ENCODE assay signal across 24 cellular contexts in the genomic region with DNA sequence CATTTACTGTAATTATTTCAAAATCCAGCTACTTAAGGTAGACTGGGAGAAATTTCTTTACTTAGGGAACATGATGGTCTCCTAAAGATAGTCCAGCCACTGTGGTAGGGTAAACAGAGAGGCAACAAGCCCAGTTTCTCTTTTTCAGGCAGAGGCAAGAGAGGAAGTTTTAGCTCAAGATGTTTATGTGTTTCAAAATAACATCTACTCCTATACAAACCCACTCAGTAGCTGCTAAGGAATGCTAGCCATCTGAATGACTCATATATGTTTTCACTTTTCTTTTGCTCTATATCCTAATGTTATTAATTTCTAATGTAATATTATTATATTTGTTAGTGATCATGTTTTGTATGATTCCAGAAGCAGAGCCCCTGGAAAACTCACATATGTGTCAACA.
DNase-seq lines count a peak whose midpoint lies in the region; ATAC-seq, FAIRE-seq and TF ChIP-seq lines count a peak whose summit lies in the region.
"Had no signal": no experiment of that assay in that cellular context is flagged by ENCODE, and none has a peak within 500 bp of the region (broad histone marks: within the 10 kb centered on the region; RNA-seq: fewer than 3 reads in every experiment).

No MANE protein-coding gene starts in this region.

- POLR2A ChIA-PET in PC-3 (lab: Charles Lee; ENCODE audit: unreplicated experiment) = no interaction called here
- POLR2A ChIA-PET in endothelial cell of umbilical vein (lab: Charles Lee) = no interaction called here

- ATAC-seq in PC-3 = peak; percentile 55
- ATAC-seq in activated T-cell treated with anti-CD3 and anti-CD28 coated beads, Interleukin-2, amount 50 U/mL, for 72 hours (replicated peaks in 1 of 2) = no peak
- ATAC-seq: activated naive CD4-positive, alpha-beta T cell treated with anti-CD3 and anti-CD28 coated beads, Interleukin-2, amount 50 U/mL, for 72 hours; stimulated activated naive B cell treated with anti-CD40 and anti-IgM and Interleukin-4, amounts not matched to agents 10 μg/mL and 1 μg/mL and 100 μg/mL, for 72 hours had no signal

- H3F3A ChIP-seq in GM23248 (ENCODE audit: insufficient read depth) = peaks cover 20% of the 10 kb centered on the region
- no peaks in the 10 kb centered on the region for H3F3A ChIP-seq in PC-3 (ENCODE audit: low read length, unreplicated experiment)

- peak; percentile 71 for DNase-seq in GM23248
- DNase-seq in PC-3 = peak; percentile 42
- peak; percentile 62 for DNase-seq in endothelial cell of umbilical vein (ENCODE audit: low read depth, low spot score)
- DNase-seq in osteocyte (ENCODE audit: extremely low spot score, unreplicated experiment) = no peak
- no peak for DNase-seq in SKM-1 (lab: John Stamatoyannopoulos, UW; ENCODE audit: unreplicated experiment)
- DNase-seq in NCI-H2171 treated with DMSO at 0.1 percent for 48 hours (lab: John Stamatoyannopoulos, UW) = no peak
- DNase-seq in GM19238 (ENCODE audit: insufficient read length, low spot score) = no peak
- DNase-seq in activated T-cell treated with anti-CD3 and anti-CD28 coated beads, Interleukin-2, amount 50 U/mL, for 72 hours = no peak
- DNase-seq: activated CD4-positive, alpha-beta T cell treated with anti-CD3 and anti-CD28 coated beads, Interleukin-2, amount 10 ng/mL, durations not matched to agents 24 days and 14 days; activated T-cell treated with anti-CD3 and anti-CD28 coated beads, Interleukin-2, amount 50 U/mL, for 1 hour; central memory CD4-positive, alpha-beta T cell; DMS53; kidney glomerular epithelial cell; NCI-H1694 treated with DMSO at 0.1 percent for 48 hours; NCI-H69; nucleus accumbens; stimulated activated naive B cell treated with anti-CD40 and anti-IgM and Interleukin-4, amounts not matched to agents 10 μg/mL and 1 μg/mL and 100 μg/mL, for 72 hours had no signal

- H3K4me1 ChIP-seq in GM23248 (ENCODE audit: insufficient read depth) (peaks cover 47% of the 10 kb centered on the region), PC-3 (ENCODE audit: insufficient read depth, low read length) (peaks cover 25% of the 10 kb centered on the region), endothelial cell of umbilical vein (ENCODE audit: control insufficient read depth, extremely low read depth, insufficient read depth, low read length) (peaks cover 7% of the 10 kb centered on the region)
- H3K4me1 ChIP-seq: BLaER1 had no signal

- H3K4me2 ChIP-seq in GM23248 (ENCODE audit: unreplicated experiment) (peak overlapping the region; percentile 66), PC-3 (ENCODE audit: low read length) (no peak overlapping the region), endothelial cell of umbilical vein (ENCODE audit: insufficient read depth, low read length) (peak overlapping the region; percentile 55)
- H3K4me2 ChIP-seq: BLaER1 had no signal

- H3K27me3 ChIP-seq in GM23248 (replicated peaks; ENCODE audit: insufficient read depth) (no peaks in the 10 kb centered on the region), PC-3 (ENCODE audit: low read length) (no peaks in the 10 kb centered on the region), endothelial cell of umbilical vein (ENCODE audit: control insufficient read depth in 2 of 2, insufficient read depth in 2 of 2, low read length in 2 of 2) (no peaks in the 10 kb centered on the region)
- H3K27me3 ChIP-seq: BLaER1 had no signal

- H3K4me1 Mint-ChIP-seq in osteocyte (ENCODE audit: unreplicated experiment) = peaks cover 27% of the 10 kb centered on the region
- no peaks in the 10 kb centered on the region for H3K4me1 Mint-ChIP-seq in activated T-cell treated with anti-CD3 and anti-CD28 coated beads, Interleukin-2, amount 50 U/mL, for 72 hours (ENCODE audit: low read depth)
- H3K4me1 Mint-ChIP-seq: activated CD4-positive, alpha-beta T cell treated with anti-CD3 and anti-CD28 coated beads, Interleukin-2, amount 10 ng/mL, durations not matched to agents 24 days and 14 days; stimulated activated naive B cell treated with anti-CD40 and anti-IgM and Interleukin-4, amounts not matched to agents 10 μg/mL and 1 μg/mL and 100 μg/mL, for 72 hours had no signal

- CTCF ChIA-PET in PC-3 (lab: Charles Lee) = no interaction called here
- CTCF ChIA-PET in endothelial cell of umbilical vein (lab: Charles Lee) = interaction anchor here (1.0 to 1.6 kb wide), 5 partner anchors 10 to 242 kb away, joined by 3 to 12 read pairs (median 3); no protein-coding TSS in a partner anchor

- H3K36me3 ChIP-seq in GM23248 (ENCODE audit: low read depth) = no peaks in the 10 kb centered on the region
- no peaks in the 10 kb centered on the region for H3K36me3 ChIP-seq in PC-3 (ENCODE audit: low read depth, low read length)
- no peaks in the 10 kb centered on the region for H3K36me3 ChIP-seq in endothelial cell of umbilical vein (ENCODE audit: control insufficient read depth in 2 of 2, extremely low read depth in 1 of 2, insufficient read depth in 2 of 2, low read length in 2 of 2)
- H3K36me3 ChIP-seq: BLaER1 had no signal

- peak overlapping the region; percentile 27 for H3K9ac ChIP-seq in GM23248
- H3K9ac ChIP-seq in PC-3 (ENCODE audit: low read length) = no peak overlapping the region
- no peak overlapping the region for H3K9ac ChIP-seq in endothelial cell of umbilical vein (replicated peaks; ENCODE audit: extremely low read depth, insufficient read depth, low read length)
- H3K9ac ChIP-seq: BLaER1 had no signal

- H2AFZ ChIP-seq in GM23248 = peak overlapping the region; percentile 60
- no peak overlapping the region for H2AFZ ChIP-seq in PC-3 (ENCODE audit: low read length)
- H2AFZ ChIP-seq in endothelial cell of umbilical vein (ENCODE audit: low read depth, low read length) = peak overlapping the region; percentile 74

- peak overlapping the region; percentile 7 for H3K4me3 Mint-ChIP-seq in osteocyte (ENCODE audit: unreplicated experiment)
- H3K4me3 Mint-ChIP-seq in activated T-cell treated with anti-CD3 and anti-CD28 coated beads, Interleukin-2, amount 50 U/mL, for 72 hours = no peak overlapping the region
- H3K4me3 Mint-ChIP-seq: activated CD4-positive, alpha-beta T cell treated with anti-CD3 and anti-CD28 coated beads, Interleukin-2, amount 10 ng/mL, durations not matched to agents 24 days and 14 days; stimulated activated naive B cell treated with anti-CD40 and anti-IgM and Interleukin-4, amounts not matched to agents 10 μg/mL and 1 μg/mL and 100 μg/mL, for 72 hours; T-helper 2 cell treated with Interferon-gamma antibody and Interleukin-4, amounts not matched to agents 5 μg/mL and 100 μg/mL, for 36 hours; type B pancreatic cell had no signal

- TF ChIP-seq CTCF in PC-3 (conservative IDR thresholded peaks at IDR 0.05; ENCODE audit: low read depth, low read length) (no peak), endothelial cell of umbilical vein (IDR thresholded peaks at IDR 0.05; ENCODE audit: extremely low read depth in 1 of 2, insufficient read depth in 1 of 2, low read depth in 1 of 2, low read length in 2 of 2) (no peak), osteocyte (IDR thresholded peaks at IDR 0.05) (no peak)

- H3K9me2 ChIP-seq in GM23248 (ENCODE audit: insufficient read depth) (peaks cover 7% of the 10 kb centered on the region), PC-3 (replicated peaks; ENCODE audit: low read length) (no peaks in the 10 kb centered on the region)

- H3K27me3 Mint-ChIP-seq in osteocyte (ENCODE audit: unreplicated experiment) = no peaks in the 10 kb centered on the region
- no peaks in the 10 kb centered on the region for H3K27me3 Mint-ChIP-seq in activated T-cell treated with anti-CD3 and anti-CD28 coated beads, Interleukin-2, amount 50 U/mL, for 72 hours (ENCODE audit: low read depth)
- H3K27me3 Mint-ChIP-seq: activated CD4-positive, alpha-beta T cell treated with anti-CD3 and anti-CD28 coated beads, Interleukin-2, amount 10 ng/mL, durations not matched to agents 24 days and 14 days; stimulated activated naive B cell treated with anti-CD40 and anti-IgM and Interleukin-4, amounts not matched to agents 10 μg/mL and 1 μg/mL and 100 μg/mL, for 72 hours; type B pancreatic cell had no signal

- FAIRE-seq in endothelial cell of umbilical vein (lab: Jason Lieb, UNC) = peak; percentile 68
- FAIRE-seq: endometrium had no signal

- BruUV-seq in PC-3 (replicated peaks; lab: Mats Ljungman, UMichigan) (no TSS peak), endothelial cell of umbilical vein (replicated peaks; lab: Mats Ljungman, UMichigan) (no TSS peak)

- intact Hi-C loops in PC-3 (cut with micrococcal nuclease) = no loop called here
- intact Hi-C loops in endothelial cell of umbilical vein (cut with micrococcal nuclease) = no loop called here

- dilution Hi-C loops in endothelial cell of umbilical vein (cut with MboI; ENCODE audit: extremely low pct_ligation_motif_present, low sequenced_read_pairs) = no loop called here

- H3K9me1 ChIP-seq in endothelial cell of umbilical vein (replicated peaks; ENCODE audit: control insufficient read depth, extremely low read depth, insufficient read depth, low read length) = no peaks in the 10 kb centered on the region

- peaks cover 4% of the 10 kb centered on the region for H3K9me3 Mint-ChIP-seq in osteocyte (ENCODE audit: unreplicated experiment)
- H3K9me3 Mint-ChIP-seq in activated T-cell treated with anti-CD3 and anti-CD28 coated beads, Interleukin-2, amount 50 U/mL, for 72 hours = peaks cover 0 to 2% of the 10 kb centered on the region in 2 donors
- H3K9me3 Mint-ChIP-seq: activated CD4-positive, alpha-beta T cell treated with anti-CD3 and anti-CD28 coated beads, Interleukin-2, amount 10 ng/mL, durations not matched to agents 24 days and 14 days; activated naive CD4-positive, alpha-beta T cell treated with anti-CD3 and anti-CD28 coated beads, Interleukin-2, amount 50 U/mL, for 72 hours; type B pancreatic cell had no signal

- H3K4me3 ChIP-seq in GM23248 (peak overlapping the region; percentile 28; the same call in 1 of the 2 replicates), PC-3 (ENCODE audit: low read length) (no peak overlapping the region), endothelial cell of umbilical vein (replicated peaks in 1 of 3; ENCODE audit: insufficient read depth in 1 of 3, low read depth in 1 of 3, low read length in 3 of 3) (no peak overlapping the region)
- H3K4me3 ChIP-seq: BLaER1, skin epidermis had no signal

- H4K20me1 ChIP-seq in GM23248 (ENCODE audit: insufficient read depth) (no peaks in the 10 kb centered on the region), PC-3 (ENCODE audit: low read length) (no peaks in the 10 kb centered on the region), endothelial cell of umbilical vein (replicated peaks; ENCODE audit: control insufficient read depth, extremely low read depth, insufficient read depth, low read length) (no peaks in the 10 kb centered on the region)
- H4K20me1 ChIP-seq: BLaER1 had no signal

- H3K27ac ChIP-seq in GM23248 (peak overlapping the region; percentile 56), PC-3 (ENCODE audit: low read length) (no peak overlapping the region), endothelial cell of umbilical vein (ENCODE audit: insufficient read depth, low read depth, low read length) (peak overlapping the region; percentile 30)
- H3K27ac ChIP-seq: BLaER1, HL-60, skin epidermis had no signal

- H3K9me3 ChIP-seq in GM23248 (ENCODE audit: low read depth) (no peaks in the 10 kb centered on the region), PC-3 (ENCODE audit: low read length) (no peaks in the 10 kb centered on the region), endothelial cell of umbilical vein (replicated peaks; ENCODE audit: control insufficient read depth, insufficient read depth, low read length) (no peaks in the 10 kb centered on the region)
- H3K9me3 ChIP-seq: BLaER1 had no signal

- H3K36me3 Mint-ChIP-seq in osteocyte (ENCODE audit: unreplicated experiment) = no peaks in the 10 kb centered on the region
- no peaks in the 10 kb centered on the region for H3K36me3 Mint-ChIP-seq in activated T-cell treated with anti-CD3 and anti-CD28 coated beads, Interleukin-2, amount 50 U/mL, for 72 hours (ENCODE audit: insufficient read depth in 2 of 2)
- H3K36me3 Mint-ChIP-seq: activated naive CD4-positive, alpha-beta T cell treated with anti-CD3 and anti-CD28 coated beads, Interleukin-2, amount 50 U/mL, for 72 hours; stimulated activated naive B cell treated with anti-CD40 and anti-IgM and Interleukin-4, amounts not matched to agents 10 μg/mL and 1 μg/mL and 100 μg/mL, for 72 hours; type B pancreatic cell had no signal

- in situ Hi-C loops in GM23248 (cut with MboI) = no loop called here

- H3K79me2 ChIP-seq in GM23248 (ENCODE audit: insufficient read depth) (no peaks in the 10 kb centered on the region), PC-3 (ENCODE audit: low read length) (no peaks in the 10 kb centered on the region), endothelial cell of umbilical vein (ENCODE audit: control insufficient read depth, insufficient read depth, low read length) (no peaks in the 10 kb centered on the region)

- H3K27ac Mint-ChIP-seq in osteocyte (ENCODE audit: unreplicated experiment) = peak overlapping the region; percentile 91
- H3K27ac Mint-ChIP-seq in activated T-cell treated with anti-CD3 and anti-CD28 coated beads, Interleukin-2, amount 50 U/mL, for 72 hours = no peak overlapping the region
- H3K27ac Mint-ChIP-seq: activated CD4-positive, alpha-beta T cell treated with anti-CD3 and anti-CD28 coated beads, Interleukin-2, amount 10 ng/mL, durations not matched to agents 24 days and 14 days; activated naive CD4-positive, alpha-beta T cell treated with anti-CD3 and anti-CD28 coated beads, Interleukin-2, amount 50 U/mL, for 72 hours; stimulated activated naive B cell treated with anti-CD40 and anti-IgM and Interleukin-4, amounts not matched to agents 10 μg/mL and 1 μg/mL and 100 μg/mL, for 72 hours; T-helper 2 cell treated with Interferon-gamma antibody and Interleukin-4, amounts not matched to agents 5 μg/mL and 100 μg/mL, for 36 hours; type B pancreatic cell had no signal

- TF ChIP-seq POLR2A in endothelial cell of umbilical vein (IDR thresholded peaks at IDR 0.05; ENCODE audit: low read depth, low read length) = no peak

Comparison
In these comparisons a context has a peak if more than half of its experiments do, and no peak if none do; other contexts are left out.
1. DNase-seq: peak in GM23248 (single experiment), PC-3 (single experiment) and endothelial cell of umbilical vein (single experiment); none in osteocyte (single experiment), SKM-1 (single experiment), NCI-H2171 treated with DMSO at 0.1 percent for 48 hours (single experiment), GM19238 (single experiment) and activated T-cell treated with anti-CD3 and anti-CD28 coated beads, Interleukin-2, amount 50 U/mL, for 72 hours (0 of 2).